8 cellular contexts compared by ENCODE assay signal in genomic region chr12:120584343-120585149, GRCh38. TPM values are rescaled to one million over a fixed set of nuclear protein-coding genes. Genes with fewer than 3 reads are reported as not detected.
DNase-seq lines count a peak whose midpoint lies in the region; ATAC-seq and TF ChIP-seq lines count a peak whose summit lies in the region.

No MANE protein-coding gene starts in this region.

- DNase-seq in AML-193 (lab: John Stamatoyannopoulos, UW) = peak; percentile 12 to 21
- DNase-seq in HT-29 (ENCODE audit: low spot score) = peak; percentile 66
- peak; percentile 31 to 55 (median 40) for DNase-seq in T-helper 1 cell
- no peak for DNase-seq in iPS DF 6.9 (ENCODE audit: low read depth, low spot score)
- DNase-seq in gastrocnemius medialis = peak in 1 of 2 donors; percentile 36
- DNase-seq in SKM-1 treated with dmso at 0.1 percent for 144 hours (lab: John Stamatoyannopoulos, UW; ENCODE audit: unreplicated experiment) = no peak

- TF ChIP-seq POLR2A in gastrocnemius medialis (IDR thresholded peaks at IDR 0.05) = no peak

- H3K27me3 ChIP-seq in iPS DF 6.9 (ENCODE audit: control insufficient read depth, insufficient read depth, low read length) (no peaks in the 10 kb centered on the region), gastrocnemius medialis (no peaks in the 10 kb centered on the region)

- in situ Hi-C loops in gastrocnemius medialis (cut with MboI; ENCODE audit: low sequenced_read_pairs in 4 of 4) = loop anchor here (5.0 to 10.0 kb wide), 3 partner anchors 60 to 130 kb away; partner anchors contain the start of genes UNC119B (in 4 of the 4) and CABP1 (in 1 of the 4)

- ATAC-seq in gastrocnemius medialis = no peak
- no peak for ATAC-seq in GM18907 (IDR thresholded peaks at IDR 0.05; ENCODE audit: unreplicated experiment)

- H3K36me3 ChIP-seq in iPS DF 6.9 (ENCODE audit: control insufficient read depth, insufficient read depth, low read length) (no peaks in the 10 kb centered on the region; the same call in 1 of the 2 replicates), gastrocnemius medialis (peaks cover 0 to 3% of the 10 kb centered on the region in 2 donors)

- intact Hi-C loops in gastrocnemius medialis (cut with DNase I; ENCODE audit: low total_unique reads) = loop anchor here (1.0 to 10.0 kb wide), 6 partner anchors 47 to 433 kb away; partner anchors contain the start of genes C12orf43, DYNLL1 and SPPL3

- WGBS in iPS DF 6.9 (ENCODE audit: insufficient coverage, insufficient read length) = no CpG with 5 or more reads among the region's 65 CpGs

- peak; percentile 19 to 53 (median 28) for TF ChIP-seq CTCF in gastrocnemius medialis (IDR thresholded peaks at IDR 0.05 in 4 of 5, conservative IDR thresholded peaks at IDR 0.05 in 1 of 5)

- H3K4me3 ChIP-seq in iPS DF 6.9 (ENCODE audit: low read length) (peak overlapping the region; percentile 47; the same call in 1 of the 2 replicates), gastrocnemius medialis (peak overlapping the region; percentile 48 to 61 (median 53))

- no peaks in the 10 kb centered on the region for H3K9me3 ChIP-seq in iPS DF 6.9 (ENCODE audit: control insufficient read depth, insufficient read depth, low read length)
- no peaks in the 10 kb centered on the region for H3K9me3 ChIP-seq in gastrocnemius medialis

- H3K4me1 ChIP-seq in iPS DF 6.9 (ENCODE audit: control insufficient read depth, insufficient read depth, low read length) = 0 out of 2 replicates have a peak, but pooled peaks cover 1% of the 10 kb centered on the region
- H3K4me1 ChIP-seq in gastrocnemius medialis = peaks cover 16 to 28% of the 10 kb centered on the region in 2 donors

- H3K27ac ChIP-seq in angular gyrus (ENCODE audit: low read depth, low read length) (peak overlapping the region; percentile 22), iPS DF 6.9 (ENCODE audit: low read length) (no peak overlapping the region), gastrocnemius medialis (peak overlapping the region in 2 of 4 donors; percentile 20 to 25)

RNA-seq across cellular contexts. Expression of gene POP5, which starts 3.3 kb away (rescaled TPM):
- total RNA-seq in HT-29 (2014; rRNA removed; shearing (Covaris generic)) = 61.5 and 70.9 TPM in 2 replicates
- 10 to 100 TPM; 12.2 to 23.3 (median 15.2) TPM for total RNA-seq in gastrocnemius medialis

RNA-seq across cellular contexts. Expression of gene RNF10, which starts 50.4 kb away (rescaled TPM):
- 62.8 and 88.0 TPM in 2 replicates for total RNA-seq in HT-29 (2014; rRNA removed; shearing (Covaris generic))
- total RNA-seq in gastrocnemius medialis = 100 to 1,000 TPM; 152 to 282 (median 247) TPM

RNA-seq across cellular contexts. Expression of gene COQ5, which starts 55.6 kb away (rescaled TPM):
- 12.9 and 14.2 TPM in 2 replicates for total RNA-seq in HT-29 (2014; rRNA removed; shearing (Covaris generic))
- 10 to 100 TPM; 34.5 to 47.3 (median 39.2) TPM for total RNA-seq in gastrocnemius medialis

RNA-seq across cellular contexts. Expression of gene CABP1, which starts 55.9 kb away (rescaled TPM):
- total RNA-seq in HT-29 (2014; rRNA removed; shearing (Covaris generic)) = 3.5 and 7.0 TPM in 2 replicates
- total RNA-seq in gastrocnemius medialis = 1 to 10 TPM in 1 of 4 donors, under 1 TPM in 2, not detected in 1; 0.52 to 1.6 (median 0.62) TPM

Comparison
In these comparisons a context has a peak if more than half of its experiments do, and no peak if none do; other contexts are left out.
1. DNase-seq: peak in AML-193 (2 of 2), HT-29 (single experiment) and T-helper 1 cell (5 of 5); none in iPS DF 6.9 (single experiment) and SKM-1 treated with dmso at 0.1 percent for 144 hours (single experiment).